Comparison of ENCODE assay signal across 26 cellular contexts in the genomic region with DNA sequence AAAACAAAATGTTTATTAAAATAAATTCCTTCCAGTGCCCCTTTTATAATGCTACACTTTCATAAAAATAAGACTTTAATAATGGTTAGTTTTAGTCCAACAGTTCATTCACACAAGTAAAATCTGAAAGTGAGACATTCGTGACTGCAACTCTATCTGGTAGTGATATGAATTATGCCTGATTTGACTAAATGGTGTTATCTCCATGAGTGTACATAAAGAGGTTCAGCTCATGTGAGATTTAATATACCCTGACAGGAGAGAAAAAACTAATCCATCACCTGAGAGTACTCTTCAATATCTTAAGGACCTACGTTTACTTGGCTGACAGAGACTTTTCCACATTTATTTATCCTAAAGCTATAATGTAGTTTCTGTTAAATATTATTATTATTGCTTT.
"Had no signal": no experiment of that assay in that cellular context is flagged by ENCODE, and none has a peak within 500 bp of the region (broad histone marks: within the 10 kb centered on the region; RNA-seq: fewer than 3 reads in every experiment).

No MANE protein-coding gene starts in this region.

- H3K27ac ChIP-seq: adrenal gland had no signal

- H3K27ac Mint-ChIP-seq: activated B cell treated with CpG ODN at 0.5 μM for 24 hours; activated CD4-positive, alpha-beta memory T cell treated with anti-CD3 and anti-CD28 coated beads for 36 hours; activated naive CD4-positive, alpha-beta T cell treated with anti-CD3 and anti-CD28 coated beads, Interleukin-2, amount 10 ng/mL, durations not matched to agents 7 days and 5 days; activated naive CD8-positive, alpha-beta T cell treated with anti-CD3 and anti-CD28 coated beads, Interleukin-2, amount 10 ng/mL, durations not matched to agents 7 days and 5 days; dendritic cell treated with granulocyte-macrophage colony-stimulating factor and Interleukin-4, amounts not matched to agents 40 ng/mL and 50 ng/mL, for 4 days; T-cell had no signal

- H3K4me1 Mint-ChIP-seq: activated B cell treated with CpG ODN at 0.5 μM for 24 hours; activated naive CD4-positive, alpha-beta T cell treated with anti-CD3 and anti-CD28 coated beads, Interleukin-2, amount 10 ng/mL, durations not matched to agents 7 days and 5 days had no signal

- ATAC-seq: T-cell had no signal

- H3K4me3 ChIP-seq: adrenal gland, SK-N-MC had no signal

- H3K9me3 ChIP-seq: adrenal gland had no signal

- H3K4me3 Mint-ChIP-seq: activated B cell treated with CpG ODN at 0.5 μM for 24 hours; activated CD4-positive, alpha-beta memory T cell treated with anti-CD3 and anti-CD28 coated beads for 36 hours; activated CD4-positive, alpha-beta T cell treated with anti-CD3 and anti-CD28 coated beads, Interleukin-2, amount 10 ng/mL, durations not matched to agents 24 days and 14 days; activated naive CD4-positive, alpha-beta T cell treated with anti-CD3 and anti-CD28 coated beads, Interleukin-2, amount 10 ng/mL, durations not matched to agents 7 days and 5 days; activated naive CD8-positive, alpha-beta T cell treated with anti-CD3 and anti-CD28 coated beads, Interleukin-2, amount 10 ng/mL, durations not matched to agents 7 days and 5 days; dendritic cell treated with granulocyte-macrophage colony-stimulating factor and Interleukin-4, amounts not matched to agents 40 ng/mL and 50 ng/mL, for 4 days; T-cell had no signal

- H3K27me3 Mint-ChIP-seq: activated B cell treated with CpG ODN at 0.5 μM for 24 hours; activated CD4-positive, alpha-beta memory T cell treated with anti-CD3 and anti-CD28 coated beads for 36 hours; activated CD4-positive, alpha-beta T cell treated with anti-CD3 and anti-CD28 coated beads, Interleukin-2, amount 10 ng/mL, durations not matched to agents 24 days and 14 days; activated naive CD4-positive, alpha-beta T cell treated with anti-CD3 and anti-CD28 coated beads, Interleukin-2, amount 10 ng/mL, durations not matched to agents 7 days and 5 days; activated naive CD8-positive, alpha-beta T cell treated with anti-CD3 and anti-CD28 coated beads, Interleukin-2, amount 10 ng/mL, durations not matched to agents 7 days and 5 days; dendritic cell treated with granulocyte-macrophage colony-stimulating factor and Interleukin-4, amounts not matched to agents 40 ng/mL and 50 ng/mL, for 4 days; T-cell had no signal

- H3K9me3 Mint-ChIP-seq: activated B cell treated with CpG ODN at 0.5 μM for 24 hours; activated CD4-positive, alpha-beta memory T cell treated with anti-CD3 and anti-CD28 coated beads for 36 hours; activated CD4-positive, alpha-beta T cell treated with anti-CD3 and anti-CD28 coated beads, Interleukin-2, amount 10 ng/mL, durations not matched to agents 24 days and 14 days; activated naive CD4-positive, alpha-beta T cell treated with anti-CD3 and anti-CD28 coated beads, Interleukin-2, amount 10 ng/mL, durations not matched to agents 7 days and 5 days; activated naive CD8-positive, alpha-beta T cell treated with anti-CD3 and anti-CD28 coated beads, Interleukin-2, amount 10 ng/mL, durations not matched to agents 7 days and 5 days; dendritic cell treated with granulocyte-macrophage colony-stimulating factor and Interleukin-4, amounts not matched to agents 40 ng/mL and 50 ng/mL, for 4 days; T-cell had no signal

- DNase-seq: activated B cell treated with CpG ODN at 0.5 μM for 24 hours; activated CD4-positive, alpha-beta memory T cell treated with anti-CD3 and anti-CD28 coated beads for 36 hours; activated CD4-positive, alpha-beta T cell treated with anti-CD3 and anti-CD28 coated beads for 1 hour; activated CD4-positive, alpha-beta T cell treated with anti-CD3 and anti-CD28 coated beads, Interleukin-2, amount 10 ng/mL, durations not matched to agents 24 days and 14 days; activated CD8-positive, alpha-beta memory T cell treated with anti-CD3 and anti-CD28 coated beads for 24 hours; activated gamma-delta T cell; activated naive CD4-positive, alpha-beta T cell treated with anti-CD3 and anti-CD28 coated beads, Interleukin-2, amount 10 ng/mL, durations not matched to agents 7 days and 5 days; activated naive CD8-positive, alpha-beta T cell treated with anti-CD3 and anti-CD28 coated beads, Interleukin-2, amount 10 ng/mL, durations not matched to agents 7 days and 5 days; adrenal gland; anterior cingulate cortex; cerebellar nuclear complex; KG1; MV-4-11; NCI-H1092 treated with DMSO at 0.1 percent for 48 hours; NCI-H146; NCI-H187 treated with DMSO at 0.1 percent for 48 hours; NCI-H2081 treated with DMSO at 0.1 percent for 48 hours; NCI-H2171 treated with DMSO at 0.1 percent for 48 hours; NCI-H345; NCI-H510A; NCI-H748 treated with DMSO at 0.1 percent for 48 hours; SIG-M5; T-cell; T1000 had no signal

- H3K36me3 ChIP-seq: adrenal gland had no signal

- H3K27me3 ChIP-seq: adrenal gland had no signal

- H3K4me1 ChIP-seq: adrenal gland had no signal
